Comparison of ENCODE assay signal across 20 cellular contexts in the genomic region with DNA sequence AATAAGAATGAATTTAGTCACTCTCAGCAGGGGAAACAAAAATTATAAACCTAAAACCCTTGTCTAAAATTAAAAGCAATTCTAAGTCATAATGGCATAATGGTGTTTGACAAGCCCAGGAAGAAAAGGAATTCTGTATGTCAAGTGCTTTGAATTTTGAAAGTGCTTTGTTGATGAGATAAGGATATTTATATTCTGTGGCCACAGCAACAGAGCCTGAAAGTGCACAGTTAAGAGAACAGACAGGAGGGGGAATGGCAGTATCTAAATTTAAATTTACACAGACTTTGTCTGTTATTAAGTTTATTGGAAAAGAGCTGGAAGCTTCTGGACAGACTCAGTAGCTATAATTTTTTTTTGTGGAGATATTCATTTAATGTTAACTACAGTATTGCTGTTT.
"Had no signal": no experiment of that assay in that cellular context is flagged by ENCODE, and none has a peak within 500 bp of the region (broad histone marks: within the 10 kb centered on the region; RNA-seq: fewer than 3 reads in every experiment).

No MANE protein-coding gene starts in this region.

- H3K9me3 ChIP-seq: gastrocnemius medialis, lower lobe of right lung, transverse colon, vagina had no signal

- H3K4me3 ChIP-seq: coronary artery, gastrocnemius medialis, heart right ventricle, lower lobe of right lung, transverse colon, vagina had no signal

- H3K27me3 ChIP-seq: gastrocnemius medialis, heart right ventricle, transverse colon, vagina had no signal

- DNase-seq: activated CD4-positive, alpha-beta T cell treated with anti-CD3 and anti-CD28 coated beads, Interleukin-2, amount 10 ng/mL, durations not matched to agents 24 days and 14 days; activated CD8-positive, alpha-beta T cell treated with anti-CD3 and anti-CD28 coated beads for 36 hours; activated naive CD4-positive, alpha-beta T cell; activated naive CD8-positive, alpha-beta T cell treated with anti-CD3 and anti-CD28 coated beads, Interleukin-2, amount 10 ng/mL, durations not matched to agents 7 days and 5 days; activated T-cell treated with anti-CD3 and anti-CD28 coated beads, Interleukin-2, amount 50 U/mL, for 1 hour; amygdala; gastrocnemius medialis; heart right ventricle; immature natural killer cell; lower lobe of right lung; midbrain; T1000; transverse colon had no signal

- H3K36me3 ChIP-seq: gastrocnemius medialis, heart right ventricle, lower lobe of right lung, transverse colon, vagina had no signal

- H3K4me1 Mint-ChIP-seq: activated CD4-positive, alpha-beta T cell treated with anti-CD3 and anti-CD28 coated beads, Interleukin-2, amount 10 ng/mL, durations not matched to agents 24 days and 14 days; activated naive CD8-positive, alpha-beta T cell treated with anti-CD3 and anti-CD28 coated beads, Interleukin-2, amount 10 ng/mL, durations not matched to agents 7 days and 5 days; activated T-helper 17 cell treated with anti-CD3 and anti-CD28 coated beads, Interleukin-2, amount 50 U/mL, for 72 hours; central memory CD8-positive, alpha-beta T cell; immature natural killer cell had no signal

- H3K27ac ChIP-seq: coronary artery, gastrocnemius medialis, lower lobe of right lung, transverse colon, vagina had no signal

- H3K27me3 Mint-ChIP-seq: activated CD4-positive, alpha-beta T cell treated with anti-CD3 and anti-CD28 coated beads, Interleukin-2, amount 10 ng/mL, durations not matched to agents 24 days and 14 days; activated CD8-positive, alpha-beta T cell treated with anti-CD3 and anti-CD28 coated beads for 36 hours; activated naive CD8-positive, alpha-beta T cell treated with anti-CD3 and anti-CD28 coated beads, Interleukin-2, amount 10 ng/mL, durations not matched to agents 7 days and 5 days; central memory CD8-positive, alpha-beta T cell had no signal

- ATAC-seq: activated CD8-positive, alpha-beta T cell treated with anti-CD3 and anti-CD28 coated beads for 36 hours; activated T-helper 17 cell treated with anti-CD3 and anti-CD28 coated beads, Interleukin-2, amount 50 U/mL, for 72 hours; esophagus mucosa; gastrocnemius medialis; lower lobe of right lung had no signal

- H3K36me3 Mint-ChIP-seq: activated naive CD8-positive, alpha-beta T cell treated with anti-CD3 and anti-CD28 coated beads, Interleukin-2, amount 10 ng/mL, durations not matched to agents 7 days and 5 days had no signal

- H3K4me3 Mint-ChIP-seq: activated CD4-positive, alpha-beta T cell treated with anti-CD3 and anti-CD28 coated beads, Interleukin-2, amount 10 ng/mL, durations not matched to agents 24 days and 14 days; activated CD8-positive, alpha-beta T cell treated with anti-CD3 and anti-CD28 coated beads for 36 hours; activated naive CD8-positive, alpha-beta T cell treated with anti-CD3 and anti-CD28 coated beads, Interleukin-2, amount 10 ng/mL, durations not matched to agents 7 days and 5 days; activated T-helper 17 cell treated with anti-CD3 and anti-CD28 coated beads, Interleukin-2, amount 50 U/mL, for 72 hours; central memory CD8-positive, alpha-beta T cell; immature natural killer cell; nephron; stimulated activated naive CD8-positive, alpha-beta T cell treated with anti-CD3 and anti-CD28 coated beads, Interleukin-15, Interleukin-2, amounts not matched to agents 100 ng/mL and 50 ng/mL, for 24 hours had no signal

- H3K27ac Mint-ChIP-seq: activated CD4-positive, alpha-beta T cell treated with anti-CD3 and anti-CD28 coated beads, Interleukin-2, amount 10 ng/mL, durations not matched to agents 24 days and 14 days; activated CD8-positive, alpha-beta T cell treated with anti-CD3 and anti-CD28 coated beads for 36 hours; activated naive CD8-positive, alpha-beta T cell treated with anti-CD3 and anti-CD28 coated beads, Interleukin-2, amount 10 ng/mL, durations not matched to agents 7 days and 5 days; activated T-helper 17 cell treated with anti-CD3 and anti-CD28 coated beads, Interleukin-2, amount 50 U/mL, for 72 hours; immature natural killer cell; stimulated activated naive CD8-positive, alpha-beta T cell treated with anti-CD3 and anti-CD28 coated beads, Interleukin-15, Interleukin-2, amounts not matched to agents 100 ng/mL and 50 ng/mL, for 24 hours had no signal

- H3K4me1 ChIP-seq: gastrocnemius medialis, heart right ventricle, lower lobe of right lung, vagina had no signal
